19 cellular contexts compared by ENCODE assay signal in the genomic region with DNA sequence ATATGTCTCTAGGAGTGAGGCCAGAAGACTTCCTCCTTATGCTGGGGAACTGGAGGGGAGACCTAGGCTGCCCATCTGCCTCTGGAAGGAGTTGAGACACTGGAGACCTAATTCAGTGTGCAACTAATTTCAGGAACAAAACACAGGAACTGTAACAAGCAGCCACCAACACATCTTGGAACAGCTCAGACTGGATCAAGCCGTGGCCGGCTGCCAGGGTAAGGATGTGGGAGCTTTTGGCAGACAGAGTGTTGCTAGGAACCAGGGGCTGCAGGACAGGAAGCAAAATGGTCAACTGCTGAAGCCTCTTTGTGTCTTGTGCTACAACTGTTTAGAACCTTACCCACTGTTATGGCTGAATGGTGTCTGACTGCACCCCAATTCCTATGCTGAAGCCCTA. TPM values are rescaled to one million over a fixed set of nuclear protein-coding genes. Genes with fewer than 3 reads are reported as not detected.
DNase-seq lines count a peak whose midpoint lies in the region; ATAC-seq and TF ChIP-seq lines count a peak whose summit lies in the region.
"Had no signal": no experiment of that assay in that cellular context is flagged by ENCODE, and none has a peak within 500 bp of the region (broad histone marks: within the 10 kb centered on the region; RNA-seq: fewer than 3 reads in every experiment).

No MANE protein-coding gene starts in this region.

- H3K36me3 ChIP-seq in CD8-positive, alpha-beta memory T cell (ENCODE audit: insufficient read depth, low read length): no peaks in the 10 kb centered on the region
- H3K36me3 ChIP-seq in A673 (ENCODE audit: insufficient read depth, low read length, poor library complexity, severe bottlenecking) (no peaks in the 10 kb centered on the region), mesenchymal stem cell (ENCODE audit: control insufficient read depth in 1 of 2, insufficient read depth in 2 of 2, low read depth in 1 of 2, low read length in 2 of 2) (no peaks in the 10 kb centered on the region)

- no peak overlapping the region for H3K18ac ChIP-seq in mesenchymal stem cell (ENCODE audit: low read depth in 1 of 2, low read length in 2 of 2)

- H3K27me3 Mint-ChIP-seq in CD8-positive, alpha-beta memory T cell: peaks cover 3 to 21% of the 10 kb centered on the region in 2 donors

- intact Hi-C loops in left cardiac atrium (cut with DNase I): no loop called here
- intact Hi-C loops in posterior cingulate gyrus (cut with DNase I): no loop called here
- intact Hi-C loops in A673 (cut with micrococcal nuclease; ENCODE audit: unreplicated experiment): no loop called here

- no peaks in the 10 kb centered on the region for H3K9me3 Mint-ChIP-seq in CD8-positive, alpha-beta memory T cell
- H3K9me3 Mint-ChIP-seq: dendritic cell treated with granulocyte-macrophage colony-stimulating factor and Interleukin-4, amounts not matched to agents 40 ng/mL and 50 ng/mL, for 4 days had no signal

- H3K23ac ChIP-seq in mesenchymal stem cell (ENCODE audit: low read length in 2 of 2): no peak overlapping the region

- peaks cover 0 to 3% (median 0%) of the 10 kb centered on the region in 3 donors for H3K4me1 Mint-ChIP-seq in CD8-positive, alpha-beta memory T cell

- no peak overlapping the region for H4K8ac ChIP-seq in mesenchymal stem cell (ENCODE audit: low read length)

- TF ChIP-seq CTCF in A673 (conservative IDR thresholded peaks at IDR 0.05; ENCODE audit: low read depth, low read length): no peak

- no peaks in the 10 kb centered on the region for H3K9me3 ChIP-seq in CD8-positive, alpha-beta memory T cell (ENCODE audit: low read length)
- no peaks in the 10 kb centered on the region for H3K9me3 ChIP-seq in A673 (ENCODE audit: low read depth, low read length, poor library complexity, severe bottlenecking)
- no peaks in the 10 kb centered on the region for H3K9me3 ChIP-seq in mesenchymal stem cell (ENCODE audit: control insufficient read depth, low read length)

- POLR2A ChIA-PET in CD8-positive, alpha-beta memory T cell (lab: Charles Lee): no interaction called here
- POLR2A ChIA-PET in A673 (lab: Charles Lee; ENCODE audit: low non-redundant PET): no interaction called here

- ATAC-seq in left cardiac atrium: peak; percentile 55 to 74
- ATAC-seq: activated CD4-positive, CD25-positive, alpha-beta regulatory T cell treated with anti-CD3 and anti-CD28 coated beads, Interleukin-2, amount 50 U/mL, for 24 hours; foreskin keratinocyte; Panc1 had no signal

- no peak overlapping the region for H3K27ac ChIP-seq in CD8-positive, alpha-beta memory T cell (ENCODE audit: low read depth, low read length)
- H3K27ac ChIP-seq in A673 (ENCODE audit: low read depth, low read length, poor library complexity, severe bottlenecking): no peak overlapping the region
- H3K27ac ChIP-seq in mesenchymal stem cell (ENCODE audit: low read length, poor library complexity, severe bottlenecking): no peak overlapping the region
- H3K27ac ChIP-seq: C4-2B, foreskin keratinocyte had no signal

- no peaks in the 10 kb centered on the region for H3K36me3 Mint-ChIP-seq in CD8-positive, alpha-beta memory T cell
- H3K36me3 Mint-ChIP-seq: activated naive CD8-positive, alpha-beta T cell had no signal

- no peak overlapping the region for H3K4ac ChIP-seq in mesenchymal stem cell (ENCODE audit: low read depth in 1 of 2, low read length in 2 of 2)

- H2BK120ac ChIP-seq in mesenchymal stem cell (ENCODE audit: low read depth, low read length): no peak overlapping the region

- CTCF ChIA-PET in CD8-positive, alpha-beta memory T cell (lab: Charles Lee): no interaction called here
- CTCF ChIA-PET in A673 (lab: Charles Lee): no interaction called here

- no peak overlapping the region for H3K4me3 Mint-ChIP-seq in CD8-positive, alpha-beta memory T cell
- H3K4me3 Mint-ChIP-seq: activated naive CD8-positive, alpha-beta T cell; dendritic cell treated with granulocyte-macrophage colony-stimulating factor and Interleukin-4, amounts not matched to agents 40 ng/mL and 50 ng/mL, for 4 days had no signal

- H2BK12ac ChIP-seq in mesenchymal stem cell (ENCODE audit: low read length in 2 of 2): no peak overlapping the region

- no peak overlapping the region for H2BK5ac ChIP-seq in mesenchymal stem cell (ENCODE audit: low read depth, low read length, poor library complexity, severe bottlenecking)

- peak; percentile 71 for DNase-seq in DMS 273 (lab: John Stamatoyannopoulos, UW; ENCODE audit: unreplicated experiment)
- DNase-seq in anterior cingulate cortex (lab: John Stamatoyannopoulos, UW): peak in 55 of 58 donors; percentile 7 to 86 (median 55)
- DNase-seq in left cardiac atrium: peak; percentile 55
- peak; percentile 27 to 96 (median 76) for DNase-seq in posterior cingulate gyrus
- no peak for DNase-seq in CD8-positive, alpha-beta memory T cell
- no peak for DNase-seq in A673 (ENCODE audit: low spot score)
- no peak for DNase-seq in NAMALWA (ENCODE audit: low spot score)
- DNase-seq in mesenchymal stem cell: no peak
- DNase-seq: activated CD8-positive, alpha-beta memory T cell treated with anti-CD3 and anti-CD28 coated beads, Interleukin-2, amount 50 U/mL, for 48 hours; foreskin keratinocyte; T-helper 1 cell had no signal

- H3K14ac ChIP-seq in mesenchymal stem cell (ENCODE audit: low read length in 2 of 2): no peak overlapping the region

- no peaks in the 10 kb centered on the region for H3K79me1 ChIP-seq in mesenchymal stem cell (replicated peaks; ENCODE audit: low read length, poor library complexity, severe bottlenecking)

- no peak overlapping the region for H4K91ac ChIP-seq in mesenchymal stem cell (ENCODE audit: low read length)

- no peak overlapping the region for H2AK5ac ChIP-seq in mesenchymal stem cell (ENCODE audit: low read length, severe bottlenecking)

- no TSS peak for BruUV-seq in A673 (replicated peaks; lab: Mats Ljungman, UMichigan)

- no peak overlapping the region for H3K27ac Mint-ChIP-seq in CD8-positive, alpha-beta memory T cell
- H3K27ac Mint-ChIP-seq: activated naive CD8-positive, alpha-beta T cell; dendritic cell treated with granulocyte-macrophage colony-stimulating factor and Interleukin-4, amounts not matched to agents 40 ng/mL and 50 ng/mL, for 4 days had no signal

- 88% methylated on average over 2 of the region's 2 CpGs for WGBS in mesenchymal stem cell

- no peaks in the 10 kb centered on the region for H3K27me3 ChIP-seq in CD8-positive, alpha-beta memory T cell (ENCODE audit: insufficient read depth, low read length, poor library complexity, severe bottlenecking)
- H3K27me3 ChIP-seq in A673 (replicated peaks; ENCODE audit: insufficient read depth, low read depth, low read length, poor library complexity): no peaks in the 10 kb centered on the region
- peaks cover 0 to 4% of the 10 kb centered on the region in 2 experiments for H3K27me3 ChIP-seq in mesenchymal stem cell (ENCODE audit: control insufficient read depth in 1 of 2, insufficient read depth in 1 of 2, low read length in 2 of 2)
- H3K27me3 ChIP-seq: foreskin keratinocyte had no signal

- H2BK15ac ChIP-seq in mesenchymal stem cell (ENCODE audit: low read depth, poor library complexity, severe bottlenecking): no peak overlapping the region

- H3K4me1 ChIP-seq in CD8-positive, alpha-beta memory T cell (ENCODE audit: insufficient read depth, low read length): no peaks in the 10 kb centered on the region
- no peaks in the 10 kb centered on the region for H3K4me1 ChIP-seq in A673 (ENCODE audit: insufficient read depth, low read length, poor library complexity, severe bottlenecking)
- H3K4me1 ChIP-seq in mesenchymal stem cell (ENCODE audit: control insufficient read depth, insufficient read depth, low read depth, low read length): peaks cover 2% of the 10 kb centered on the region
- H3K4me1 ChIP-seq: foreskin keratinocyte had no signal

- no peak overlapping the region for H3K4me2 ChIP-seq in mesenchymal stem cell (ENCODE audit: low read length, poor library complexity, severe bottlenecking)

- no peak overlapping the region for H3K4me3 ChIP-seq in CD8-positive, alpha-beta memory T cell (ENCODE audit: low read length)
- H3K4me3 ChIP-seq in A673 (ENCODE audit: low read depth, low read length, poor library complexity, severe bottlenecking) (no peak overlapping the region), mesenchymal stem cell (ENCODE audit: insufficient read depth in 1 of 2, low read depth in 1 of 2, low read length in 2 of 2) (no peak overlapping the region)

- H2AFZ ChIP-seq in mesenchymal stem cell (ENCODE audit: low read depth, low read length): no peak overlapping the region

- H3K9ac ChIP-seq in mesenchymal stem cell (ENCODE audit: low read length): no peak overlapping the region

RNA-seq across cellular contexts. Expression of a gene that starts 16.3 kb away (rescaled TPM):
- total RNA-seq in left cardiac atrium: not detected
- not detected for total RNA-seq in CD8-positive, alpha-beta memory T cell
- polyA plus RNA-seq in CD8-positive, alpha-beta memory T cell: not detected
- not detected in 2 replicates for total RNA-seq in A673 (2021)
- polyA plus RNA-seq in mesenchymal stem cell (2013, experiment 1 of 2): not detected
- not detected for polyA plus RNA-seq in mesenchymal stem cell (2013, experiment 2 of 2)
- total RNA-seq: foreskin keratinocyte, NCI-H460 had no signal
- polyA plus RNA-seq: foreskin keratinocyte, liver, urinary bladder had no signal

Comparison
In these comparisons a context has a peak if more than half of its experiments do, and no peak if none do; other contexts are left out.
1. DNase-seq: peak in DMS 273 (single experiment), anterior cingulate cortex (55 of 58), left cardiac atrium (single experiment) and posterior cingulate gyrus (10 of 10); none in CD8-positive, alpha-beta memory T cell (0 of 5), A673 (single experiment), NAMALWA (single experiment) and mesenchymal stem cell (single experiment).